26 cellular contexts compared by ENCODE assay signal in genomic region chr11:90646266-90646665, GRCh38.
A peak's percentile ranks its signal among the peaks of the same experiment; 100 is the strongest.
DNase-seq lines count a peak whose midpoint lies in the region; ATAC-seq, FAIRE-seq and TF ChIP-seq lines count a peak whose summit lies in the region.
"Had no signal": no experiment of that assay in that cellular context is flagged by ENCODE, and none has a peak within 500 bp of the region (broad histone marks: within the 10 kb centered on the region; RNA-seq: fewer than 3 reads in every experiment).

No MANE protein-coding gene starts in this region.

- no peaks in the 10 kb centered on the region for H3K36me3 ChIP-seq in PC-3 (ENCODE audit: low read depth, low read length)
- H3K36me3 ChIP-seq in smooth muscle cell (ENCODE audit: low read depth) = no peaks in the 10 kb centered on the region
- H3K36me3 ChIP-seq: BE2C, BLaER1 had no signal

- H3K9me2 ChIP-seq in PC-3 (replicated peaks; ENCODE audit: low read length) = no peaks in the 10 kb centered on the region

- H2AFZ ChIP-seq in PC-3 (ENCODE audit: low read length) (no peak overlapping the region), smooth muscle cell (ENCODE audit: low read depth) (no peak overlapping the region)

- no TSS peak for BruUV-seq in PC-3 (replicated peaks; lab: Mats Ljungman, UMichigan)

- H3F3A ChIP-seq in PC-3 (ENCODE audit: low read length, unreplicated experiment) = no peaks in the 10 kb centered on the region
- no peaks in the 10 kb centered on the region for H3F3A ChIP-seq in smooth muscle cell (ENCODE audit: low read depth)

- 50% methylated on average over 1 of the region's 1 CpG for WGBS in smooth muscle cell (ENCODE audit: low lambda C conversion rate)

- CTCF ChIA-PET in PC-3 (lab: Charles Lee) = no interaction called here

- POLR2A ChIA-PET in PC-3 (lab: Charles Lee; ENCODE audit: unreplicated experiment) = interaction anchor here (0.5 to 0.7 kb wide), 2 partner anchors 157 to 794 kb away, joined by 4 read pairs; no protein-coding TSS in a partner anchor

- H3K79me2 ChIP-seq in PC-3 (ENCODE audit: low read length) = no peaks in the 10 kb centered on the region
- no peaks in the 10 kb centered on the region for H3K79me2 ChIP-seq in smooth muscle cell (ENCODE audit: low read depth)

- no peak for ATAC-seq in PC-3
- no peak for ATAC-seq in GM18870 (IDR thresholded peaks at IDR 0.05; ENCODE audit: unreplicated experiment)
- ATAC-seq: GM12878 had no signal

- peak overlapping the region; percentile 31 for H3K27ac ChIP-seq in PC-3 (ENCODE audit: low read length)
- H3K27ac ChIP-seq in smooth muscle cell (ENCODE audit: low read depth) = peak overlapping the region; percentile 67
- H3K27ac ChIP-seq: 22Rv1, BLaER1 had no signal

- H3K27me3 ChIP-seq in PC-3 (ENCODE audit: low read length) (no peaks in the 10 kb centered on the region), smooth muscle cell (ENCODE audit: low read depth) (no peaks in the 10 kb centered on the region)
- H3K27me3 ChIP-seq: BE2C, BLaER1 had no signal

- H3K4me3 ChIP-seq in PC-3 (ENCODE audit: low read length) (no peak overlapping the region), smooth muscle cell (no peak overlapping the region)
- H3K4me3 ChIP-seq: BLaER1, GM12878 had no signal

- H3K4me2 ChIP-seq in PC-3 (ENCODE audit: low read length) (peak overlapping the region; percentile 18; the same call in 1 of the 2 replicates), smooth muscle cell (no peak overlapping the region)
- H3K4me2 ChIP-seq: BLaER1 had no signal

- H3K9ac ChIP-seq in PC-3 (ENCODE audit: low read length) (no peak overlapping the region), smooth muscle cell (ENCODE audit: low read depth) (peak overlapping the region; percentile 29)
- H3K9ac ChIP-seq: BLaER1 had no signal

- intact Hi-C loops in PC-3 (cut with micrococcal nuclease) = no loop called here

- H4K20me1 ChIP-seq in PC-3 (ENCODE audit: low read length) (no peaks in the 10 kb centered on the region), smooth muscle cell (ENCODE audit: low read depth) (no peaks in the 10 kb centered on the region)
- H4K20me1 ChIP-seq: BLaER1 had no signal

- TF ChIP-seq CTCF in PC-3 (conservative IDR thresholded peaks at IDR 0.05; ENCODE audit: low read depth, low read length) (no peak), smooth muscle cell (IDR thresholded peaks at IDR 0.05; ENCODE audit: borderline replicate concordance, insufficient read depth, poor library complexity, severe bottlenecking) (no peak)

- H3K9me3 ChIP-seq in PC-3 (ENCODE audit: low read length) (no peaks in the 10 kb centered on the region), smooth muscle cell (replicated peaks; ENCODE audit: low read depth) (no peaks in the 10 kb centered on the region)
- H3K9me3 ChIP-seq: BE2C, BLaER1 had no signal

- H3K4me1 ChIP-seq in PC-3 (ENCODE audit: insufficient read depth, low read length) = peaks cover 8% of the 10 kb centered on the region; the same call in 1 of the 2 replicates
- no peaks in the 10 kb centered on the region for H3K4me1 ChIP-seq in smooth muscle cell (ENCODE audit: low read depth)
- H3K4me1 ChIP-seq: BLaER1 had no signal

- FAIRE-seq in GM19239 (lab: Jason Lieb, UNC) = no peak
- FAIRE-seq: A204.1, GM12878, GM12892, GM18507 had no signal

- DNase-seq in PC-3 = peak; percentile 24
- peak; percentile 17 for DNase-seq in glomerular visceral epithelial cell (ENCODE audit: extremely low spot score)
- DNase-seq in renal cortical epithelial cell (ENCODE audit: low read depth) = peak; percentile 56
- DNase-seq in smooth muscle cell (lab: John Stamatoyannopoulos, UW; ENCODE audit: unreplicated experiment) = no peak
- no peak for DNase-seq in GM19239 (ENCODE audit: insufficient read length, low spot score)
- DNase-seq in NCI-H1105 (lab: John Stamatoyannopoulos, UW) = no peak
- DNase-seq: C1 segment of cervical spinal cord; CD4-positive, alpha-beta memory T cell; CD4-positive, CD25-positive, alpha-beta regulatory T cell; CD8-positive, alpha-beta memory T cell; COR-L47; DMS 273 treated with DMSO at 0.1 percent for 48 hours; DMS153; DMS53; DMS79; DND-41; EL; GDM1 had no signal

Comparison
In these comparisons a context has a peak if more than half of its experiments do, and no peak if none do; other contexts are left out.
1. DNase-seq: peak in PC-3 (single experiment), glomerular visceral epithelial cell (single experiment) and renal cortical epithelial cell (single experiment); none in smooth muscle cell (single experiment), GM19239 (single experiment) and NCI-H1105 (single experiment).